9 cellular contexts compared by ENCODE assay signal in genomic region chr7:100344560-100345287, GRCh38. TPM values are rescaled to one million over a fixed set of nuclear protein-coding genes. Genes with fewer than 3 reads are reported as not detected.
DNase-seq lines count a peak whose midpoint lies in the region; ATAC-seq and TF ChIP-seq lines count a peak whose summit lies in the region.
"Not testable (repeated sequence)": the region's sequence is repeated elsewhere in the genome, so short reads cannot be mapped to it uniquely, and the experiment has no call there.
"Had no signal": no experiment of that assay in that cellular context is flagged by ENCODE, and none has a peak within 500 bp of the region (broad histone marks: within the 10 kb centered on the region; RNA-seq: fewer than 3 reads in every experiment).

No MANE protein-coding gene starts in this region.

- H3K4me1 ChIP-seq in heart right ventricle (peaks cover 0 to 36% (median 16%) of the 10 kb centered on the region in 9 donors), upper lobe of left lung (peaks cover 0 to 10% (median 4%) of the 10 kb centered on the region in 4 donors)

- POLR2A ChIA-PET in WTC11 (lab: Charles Lee) = interaction anchor here (0.6 to 1.5 kb wide), 3 partner anchors 9 to 113 kb away, joined by 3 read pairs; no protein-coding TSS in a partner anchor

- 51 to 56% methylated on average over 9 to 10 of the region's 13 CpGs for WGBS in heart right ventricle, 2 donors
- WGBS in upper lobe of left lung, 2 donors = 70 to 75% methylated on average over 9 of the region's 13 CpGs

- peak; percentile 90 for ATAC-seq in GM18511 (IDR thresholded peaks at IDR 0.05; ENCODE audit: unreplicated experiment)
- ATAC-seq in HG02798 (IDR thresholded peaks at IDR 0.05; ENCODE audit: poor library complexity, unreplicated experiment) = peak; percentile 84
- ATAC-seq in WTC11 = peak; percentile 99
- peak; percentile 80 to 91 (median 86) for ATAC-seq in heart right ventricle
- ATAC-seq in upper lobe of left lung (ENCODE audit: low FRiP score in 2 of 2) = peak; percentile 94

- H3K4me1 Mint-ChIP-seq in WTC11 = not testable (repeated sequence)

- H3K9me3 Mint-ChIP-seq in WTC11 = not testable (repeated sequence)

- CTCF ChIA-PET in WTC11 (lab: Charles Lee) = interaction anchor here (0.5 to 2.6 kb wide), 6 partner anchors 37 to 214 kb away, joined by 3 to 6 read pairs (median 4); partner anchors contain the start of gene GAL3ST4

- DNase-seq in NB4 (ENCODE audit: low read depth) (peak; percentile 65), WTC11 (ENCODE audit: low spot score) (peak; percentile 61), heart right ventricle (peak in 1 of 2 donors; percentile 33)
- DNase-seq in retinal pigment epithelial cell (ENCODE audit: low read depth); upper lobe of left lung: not testable (repeated sequence)

- not testable (repeated sequence) for TF ChIP-seq EP300 in upper lobe of left lung (IDR thresholded peaks at IDR 0.05)

- H3K36me3 ChIP-seq in heart right ventricle (peaks cover 0 to 84% (median 28%) of the 10 kb centered on the region in 9 donors), upper lobe of left lung (peaks cover 21 to 72% (median 46%) of the 10 kb centered on the region in 4 donors)

- H3K27ac Mint-ChIP-seq in WTC11 = peak overlapping the region; percentile 82

- H3K4me3 Mint-ChIP-seq in WTC11 = not testable (repeated sequence)

- not testable (repeated sequence) for H3K27me3 Mint-ChIP-seq in WTC11 (ENCODE audit: low read depth)

- H3K27me3 ChIP-seq in heart right ventricle, upper lobe of left lung: not testable (repeated sequence)

- peaks cover 69% of the 10 kb centered on the region for H3K36me3 Mint-ChIP-seq in WTC11

- TF ChIP-seq CTCF in NB4 (IDR thresholded peaks at IDR 0.05; ENCODE audit: low read depth, low read length) (peak; percentile 46), heart right ventricle (IDR thresholded peaks at IDR 0.05) (peak in 8 of 9 donors; percentile 8 to 60 (median 40)), retinal pigment epithelial cell (conservative IDR thresholded peaks at IDR 0.05; ENCODE audit: low read depth, low read length) (peak; percentile 44), upper lobe of left lung (IDR thresholded peaks at IDR 0.05) (peak in 4 of 6 experiments; percentile 14 to 42 (median 36))
- not testable (repeated sequence) for TF ChIP-seq CTCF in WTC11 (IDR thresholded peaks at IDR 0.05)

- intact Hi-C loops in heart right ventricle (cut with DNase I) = loop anchor here in 2 of 10 donors (10.0 kb wide), 1 partner anchor 210 kb away; no protein-coding TSS in a partner anchor

- H3K4me3 ChIP-seq in NB4 (ENCODE audit: low read depth, low read length); heart right ventricle; retinal pigment epithelial cell (ENCODE audit: low read length); upper lobe of left lung: not testable (repeated sequence)

- H3K9me3 ChIP-seq in heart right ventricle, upper lobe of left lung: not testable (repeated sequence)

- H3K27ac ChIP-seq in angular gyrus (ENCODE audit: low read depth, low read length) = peak overlapping the region; percentile 26
- H3K27ac ChIP-seq in heart right ventricle = peak overlapping the region in 7 of 10 donors; percentile 48 to 71 (median 59)
- H3K27ac ChIP-seq in upper lobe of left lung = peak overlapping the region in 3 of 4 donors; percentile 49 to 73 (median 65)

- TF ChIP-seq POLR2A in NB4 (IDR thresholded peaks at IDR 0.05; ENCODE audit: extremely low read depth, insufficient read length); upper lobe of left lung (IDR thresholded peaks at IDR 0.05): not testable (repeated sequence)

RNA-seq across cellular contexts. Expression of gene PILRB, which starts 13.2 kb away (rescaled TPM):
- total RNA-seq in WTC11 (2021) (30.2 to 35.8 TPM (median 30.7 TPM) in 3 replicates), heart right ventricle (10 to 100 TPM in 6 of 10 donors, 1 to 10 TPM in 4; 7.3 to 15.5 (median 10.5) TPM), upper lobe of left lung (100 to 1,000 TPM in 1 of 6 donors, 10 to 100 TPM in 5; 18.4 to 259 (median 39.9) TPM)
- polyA plus RNA-seq in heart right ventricle = 10 to 100 TPM; 14.5 to 69.1 TPM

RNA-seq across cellular contexts. Expression of gene PILRA, which starts 28.6 kb away (rescaled TPM):
- 1.8 to 3.2 TPM (median 3.0 TPM) in 3 replicates for total RNA-seq in WTC11 (2021)
- total RNA-seq in heart right ventricle = 10 to 100 TPM in 1 of 10 donors, 1 to 10 TPM in 9; 1.1 to 12.4 (median 2.5) TPM
- polyA plus RNA-seq in heart right ventricle = 1 to 10 TPM; 2.9 to 4.2 TPM
- total RNA-seq in upper lobe of left lung = 10 to 100 TPM; 15.2 to 52.4 (median 24.2) TPM

RNA-seq across cellular contexts. Expression of gene SPDYE3, which starts 37.2 kb away (rescaled TPM):
- total RNA-seq in WTC11 (2021) (not detected in 3 replicates), heart right ventricle (not detected), upper lobe of left lung (not detected)
- polyA plus RNA-seq in heart right ventricle = under 1 TPM; 0.04 to 0.15 TPM
- total RNA-seq: subcutaneous adipose tissue had no signal
